1 cellular context compared by ENCODE assay signal in genomic region chr5:147418613-147419012, GRCh38.
TF ChIP-seq lines count a peak whose summit lies in the region.

No MANE protein-coding gene starts in this region.

TF ChIP-seq in GM23338, 12 proteins besides CTCF, POLR2A, EP300 and RAD21 (continued from another document):
- TF ChIP-seq ZNF462 (CRISPR knock-in tag; IDR thresholded peaks at IDR 0.05) (no peak), NANOG (IDR thresholded peaks at IDR 0.05; ENCODE audit: borderline replicate concordance) (no peak), CREB1 (CRISPR knock-in tag; IDR thresholded peaks at IDR 0.05; ENCODE audit: low read depth) (no peak), POLR2AphosphoS5 (IDR thresholded peaks at IDR 0.05; ENCODE audit: low read depth) (no peak), EZH2phosphoT487 (IDR thresholded peaks at IDR 0.05; ENCODE audit: unreplicated experiment) (no peak), STAT1 (IDR thresholded peaks at IDR 0.05; ENCODE audit: unreplicated experiment) (no peak), ZNF331 (CRISPR knock-in tag; IDR thresholded peaks at IDR 0.05; ENCODE audit: low read depth) (no peak), EZH2 (IDR thresholded peaks at IDR 0.05; ENCODE audit: low read depth, unreplicated experiment) (no peak), JUNB (IDR thresholded peaks at IDR 0.05; ENCODE audit: unreplicated experiment) (no peak)
